17 cellular contexts compared by ENCODE assay signal in genomic region chr5:79136618-79137017, GRCh38. TPM values are rescaled to one million over a fixed set of nuclear protein-coding genes. Genes with fewer than 3 reads are reported as not detected.
DNase-seq lines count a peak whose midpoint lies in the region; ATAC-seq, FAIRE-seq and TF ChIP-seq lines count a peak whose summit lies in the region.
"Had no signal": no experiment of that assay in that cellular context is flagged by ENCODE, and none has a peak within 500 bp of the region (broad histone marks: within the 10 kb centered on the region; RNA-seq: fewer than 3 reads in every experiment).

No MANE protein-coding gene starts in this region.

- H3K4me1 ChIP-seq in GM12878 (ENCODE audit: control insufficient read depth, insufficient read depth, low read length) = peaks cover 17% of the 10 kb centered on the region

- intact Hi-C loops in GM12878 (cut with micrococcal nuclease; ENCODE audit: unreplicated experiment) = loop anchor here (10.0 kb wide), 1 partner anchor 662 kb away; no protein-coding TSS in a partner anchor

- TF ChIP-seq CTCF in GM12878 (IDR thresholded peaks at IDR 0.05 in 2 of 3, conservative IDR thresholded peaks at IDR 0.05 in 1 of 3; ENCODE audit: control insufficient read depth in 2 of 3, extremely low read depth in 1 of 3, insufficient read depth in 1 of 3, low read depth in 3 of 3, low read length in 3 of 3) = no peak

- DNase-seq in GM12878 (ENCODE audit: low read depth, low spot score) (no peak), left lobe of liver (ENCODE audit: low spot score) (no peak), HuH-7.5 (ENCODE audit: low spot score) (no peak), NCI-H226 (no peak), SW480 (ENCODE audit: low spot score) (no peak)
- DNase-seq: 8988T; CD4-positive, alpha-beta memory T cell; DMS79 treated with DMSO at 0.1 percent for 48 hours; GF-D8; GOT3 had no signal

- no peaks in the 10 kb centered on the region; the same call in 2 of the 3 replicates for H3K9me3 ChIP-seq in GM12878 (replicated peaks; ENCODE audit: control insufficient read depth, insufficient read depth, low read length)
- H3K9me3 ChIP-seq: BLaER1 had no signal

- 0 out of 2 replicates have a peak overlapping the region, but pooled peaks have one; percentile 47 for H3K4me2 ChIP-seq in GM12878 (ENCODE audit: control insufficient read depth, insufficient read depth)
- H3K4me2 ChIP-seq: BLaER1 had no signal

- TF ChIP-seq RAD21 in GM12878 (IDR thresholded peaks at IDR 0.05; ENCODE audit: insufficient read depth, low read depth, low read length) = no peak

- SMC1A ChIA-PET in GM12878 (lab: Charles Lee; ENCODE audit: uncharacterized antibody, unreplicated experiment) = interaction anchor here (1.2 to 12.4 kb wide), 4 partner anchors 8 to 328 kb away, joined by 3 to 359 read pairs (median 84); no protein-coding TSS in a partner anchor

- BruUV-seq in GM12878 (replicated peaks; lab: Mats Ljungman, UMichigan) = no TSS peak

- H3K27me3 ChIP-seq in GM12878 (replicated peaks in 1 of 2; ENCODE audit: control insufficient read depth in 2 of 2, insufficient read depth in 2 of 2, low read length in 1 of 2) = no peaks in the 10 kb centered on the region; a peak in 1 of 4 replicates
- H3K27me3 ChIP-seq: BLaER1 had no signal

- no peak for TF ChIP-seq EP300 in GM12878 (IDR thresholded peaks at IDR 0.05; ENCODE audit: borderline replicate concordance in 1 of 2, control insufficient read depth in 1 of 2, low read depth in 2 of 2, low read length in 2 of 2)

- no peaks in the 10 kb centered on the region for H4K20me1 ChIP-seq in GM12878 (ENCODE audit: control insufficient read depth, insufficient read depth)
- H4K20me1 ChIP-seq: BLaER1 had no signal

- no peak overlapping the region for H2AFZ ChIP-seq in GM12878 (ENCODE audit: control insufficient read depth, low read depth, low read length)

- POLR2A ChIA-PET in GM12878 (lab: Charles Lee) = no interaction called here

- H3K4me3 ChIP-seq in GM12878 = no peak overlapping the region
- H3K4me3 ChIP-seq: BLaER1 had no signal

- CTCF ChIA-PET in GM12878 (lab: Yijun Ruan, JAX) = interaction anchor here (1.3 to 14.9 kb wide), 4 partner anchors 30 to 327 kb away, joined by 3 to 658 read pairs (median 162); no protein-coding TSS in a partner anchor

- H3K79me2 ChIP-seq in GM12878 (ENCODE audit: control insufficient read depth, insufficient read depth, low read length) = no peaks in the 10 kb centered on the region

- no peak for FAIRE-seq in GM12878 (lab: Jason Lieb, UNC)
- FAIRE-seq: GM19239 had no signal

- RAD21 ChIA-PET in GM12878 (lab: Charles Lee; ENCODE audit: unreplicated experiment) = interaction anchor here (2.5 kb wide), 1 partner anchor 328 kb away, joined by 9 read pairs; no protein-coding TSS in a partner anchor

- no peak overlapping the region for H3K27ac ChIP-seq in GM12878 (ENCODE audit: control insufficient read depth, insufficient read depth)
- H3K27ac ChIP-seq: BLaER1 had no signal

- 51% methylated on average over 2 of the region's 2 CpGs for WGBS in GM12878 (ENCODE audit: insufficient coverage, insufficient replicate concordance, low lambda C conversion rate, missing lambda C conversion rate)

- no peak overlapping the region for H3K9ac ChIP-seq in GM12878 (ENCODE audit: control insufficient read depth, insufficient read depth, low read length)
- H3K9ac ChIP-seq: BLaER1 had no signal

- ATAC-seq in GM21717 (IDR thresholded peaks at IDR 0.05; ENCODE audit: unreplicated experiment) = peak; percentile 23
- no peak for ATAC-seq in GM12878
- peak; percentile 34 for ATAC-seq in left lobe of liver
- ATAC-seq in SK-N-SH treated with all-trans-retinoic acid at 6 μM for 48 hours = no peak

- no peak for TF ChIP-seq POLR2A in GM12878 (IDR thresholded peaks at IDR 0.05; ENCODE audit: low read depth, low read length)

- in situ Hi-C loops in GM12878 (cut with MboI) = loop anchor here (5.0 kb wide), 1 partner anchor 331 kb away; no protein-coding TSS in a partner anchor

- no peaks in the 10 kb centered on the region for H3K36me3 ChIP-seq in GM12878 (ENCODE audit: control insufficient read depth in 2 of 2, insufficient read depth in 2 of 2, low read length in 1 of 2)
- H3K36me3 ChIP-seq: BLaER1 had no signal

TF ChIP-seq in GM12878, 131 proteins besides CTCF, POLR2A, EP300 and RAD21:
- no peak for TF ChIP-seq STAT3 (IDR thresholded peaks at IDR 0.05; ENCODE audit: low read depth, low read length)

TF ChIP-seq in SK-N-SH treated with all-trans-retinoic acid at 6 μM for 48 hours, 23 proteins besides CTCF, POLR2A, EP300 and RAD21 (continues in another document):
- TF ChIP-seq PPARA (CRISPR knock-in tag; IDR thresholded peaks at IDR 0.05; ENCODE audit: borderline replicate concordance) = no peak
- no peak for TF ChIP-seq ZNF70 (CRISPR knock-in tag; IDR thresholded peaks at IDR 0.05)
- TF ChIP-seq POU6F1 (CRISPR knock-in tag; IDR thresholded peaks at IDR 0.05; ENCODE audit: borderline replicate concordance, low read depth) = no peak
- TF ChIP-seq ZFP3 (CRISPR knock-in tag; IDR thresholded peaks at IDR 0.05) = no peak
- no peak for TF ChIP-seq BACH2 (CRISPR knock-in tag; IDR thresholded peaks at IDR 0.05; ENCODE audit: borderline replicate concordance)
- no peak for TF ChIP-seq OSR1 (CRISPR knock-in tag; IDR thresholded peaks at IDR 0.05)
- no peak for TF ChIP-seq ZC3H10 (CRISPR knock-in tag; IDR thresholded peaks at IDR 0.05)
- TF ChIP-seq TSHZ2 (CRISPR knock-in tag; IDR thresholded peaks at IDR 0.05) = no peak
- TF ChIP-seq PATZ1 (CRISPR knock-in tag; IDR thresholded peaks at IDR 0.05; ENCODE audit: borderline replicate concordance) = no peak

RNA-seq across cellular contexts. Expression of gene BHMT, which starts 25.0 kb away (rescaled TPM):
- not detected in 2 replicates for total RNA-seq in GM12878 (2013; cell fraction: nucleolus; rRNA removed)
- total RNA-seq in GM12878 (2014; rRNA removed) = not detected in 2 replicates
- not detected in 2 replicates for total RNA-seq in GM12878 (2014; rRNA removed; fragmentation: Illumina TruSeq; extraction: Trizol)
- total RNA-seq in GM12878 (2021) = 0.29 and 0.44 TPM in 2 replicates
- not detected for polyA plus RNA-seq in GM12878 (2011; ENCODE audit: low read depth)
- not detected in 2 replicates for polyA plus RNA-seq in GM12878 (2011; rRNA removed)
- not detected in 2 replicates for polyA plus RNA-seq in GM12878 (2011; cell fraction: cytosol; rRNA removed)
- polyA plus RNA-seq in GM12878 (2011; cell fraction: nucleus; rRNA removed) = not detected in 2 replicates
- not detected in 2 replicates for polyA plus RNA-seq in GM12878 (2012)
- polyA plus RNA-seq in GM12878 (2014; fragmentation: Illumina TruSeq; extraction: Trizol) = not detected in 2 replicates
- polyA plus RNA-seq in GM12878 (2014; fragmentation: Nextera tagmentation; extraction: Ambion mirVana) = not detected
- polyA plus RNA-seq in GM12878 (2014; rRNA removed) = not detected in 2 replicates
- polyA plus RNA-seq in GM12878 (2016; fragmentation: Nextera tagmentation; extraction: Ambion mirVana) = not detected
- not detected in 2 replicates for polyA minus RNA-seq in GM12878 (2011; rRNA and poly(A)+ RNA removed)
- not detected in 2 replicates for polyA minus RNA-seq in GM12878 (2011; cell fraction: cytosol; rRNA and poly(A)+ RNA removed)
- polyA minus RNA-seq in GM12878 (2011; cell fraction: nucleus; rRNA and poly(A)+ RNA removed) = not detected in 2 replicates
- 957 TPM for total RNA-seq in left lobe of liver
- total RNA-seq: A673; CD4-positive, alpha-beta memory T cell had no signal
- polyA plus RNA-seq: AG04450; CD14-positive monocyte; CD4-positive, alpha-beta memory T cell had no signal

Comparison
In these comparisons a context has a peak if more than half of its experiments do, and no peak if none do; other contexts are left out.
1. ATAC-seq: peak in GM21717 (single experiment) and left lobe of liver (single experiment); none in GM12878 (single experiment) and SK-N-SH treated with all-trans-retinoic acid at 6 μM for 48 hours (single experiment).
2. RNA of gene BHMT, which starts 25.0 kb away (total RNA-seq): 957 TPM in left lobe of liver (single experiment); 0.29 to 0.44 TPM in GM12878; every median in the first group is over 100 times any median in the second.